ENCODE assay signal across 1 cellular context in genomic region chr20:37919389-37920040, GRCh38.
TF ChIP-seq lines count a peak whose summit lies in the region.

No MANE protein-coding gene starts in this region.

TF ChIP-seq in K562, 482 proteins besides CTCF, POLR2A, EP300 and RAD21 (continued from another document):
- TF ChIP-seq MGA (IDR thresholded peaks at IDR 0.05) (no peak), ZFX (CRISPR knock-in tag; IDR thresholded peaks at IDR 0.05) (no peak)
